ENCODE assay signal across 1 cellular context in genomic region chr1:54794401-54795099, GRCh38.
A peak's percentile ranks its signal among the peaks of the same experiment; 100 is the strongest.
TF ChIP-seq lines count a peak whose summit lies in the region.

No MANE protein-coding gene starts in this region.

TF ChIP-seq in HepG2, 621 proteins besides CTCF, POLR2A, EP300 and RAD21 (continues in another document):
- TF ChIP-seq TOE1 (CRISPR knock-in tag; IDR thresholded peaks at IDR 0.05) (no peak), ZXDC (CRISPR knock-in tag; IDR thresholded peaks at IDR 0.05) (no peak), ZNF10 (CRISPR knock-in tag; IDR thresholded peaks at IDR 0.05; ENCODE audit: borderline replicate concordance, low read depth) (no peak), MAFF (IDR thresholded peaks at IDR 0.05; ENCODE audit: low read depth, low read length) (peak; percentile 87), STAG1 (CRISPR knock-in tag; IDR thresholded peaks at IDR 0.05) (peak; percentile 24; the same call in 1 of the 2 replicates), HNRNPUL1 (IDR thresholded peaks at IDR 0.05; ENCODE audit: low read depth, low read length) (no peak), NFE2L2 (IDR thresholded peaks at IDR 0.05; ENCODE audit: low read length) (peak; percentile 47), MEF2D (CRISPR knock-in tag; IDR thresholded peaks at IDR 0.05) (no peak), EEA1 (CRISPR knock-in tag; IDR thresholded peaks at IDR 0.05; ENCODE audit: borderline replicate concordance) (no peak), SYNCRIP (IDR thresholded peaks at IDR 0.05; ENCODE audit: insufficient read depth, low read depth, low read length) (no peak), ZBTB44 (CRISPR knock-in tag; IDR thresholded peaks at IDR 0.05) (no peak), EHMT2 (IDR thresholded peaks at IDR 0.05; ENCODE audit: borderline replicate concordance, low read depth, low read length) (no peak), ZNF292 (CRISPR knock-in tag; IDR thresholded peaks at IDR 0.05; ENCODE audit: borderline replicate concordance, low read depth) (peak; percentile 63; the same call in 1 of the 2 replicates), TCF12 (IDR thresholded peaks at IDR 0.05) (no peak), TCF12 (CRISPR knock-in tag; IDR thresholded peaks at IDR 0.05) (no peak), TFAP4 (IDR thresholded peaks at IDR 0.05; ENCODE audit: borderline replicate concordance, low read depth) (peak; percentile 37; the same call in 1 of the 2 replicates), PAX8 (CRISPR knock-in tag; IDR thresholded peaks at IDR 0.05; ENCODE audit: borderline replicate concordance) (no peak), CREB1 (IDR thresholded peaks at IDR 0.05) (no peak), CREB1 (CRISPR knock-in tag; IDR thresholded peaks at IDR 0.05) (peak; percentile 45; the same call in 1 of the 2 replicates), CSRNP1 (CRISPR knock-in tag; IDR thresholded peaks at IDR 0.05) (peak; percentile 20; the same call in 1 of the 2 replicates), HMG20A (CRISPR knock-in tag; IDR thresholded peaks at IDR 0.05; ENCODE audit: borderline replicate concordance) (no peak), SALL1 (CRISPR knock-in tag; IDR thresholded peaks at IDR 0.05) (peak; percentile 61; the same call in 1 of the 2 replicates), ZNF121 (CRISPR knock-in tag; IDR thresholded peaks at IDR 0.05) (no peak), MEIS2 (CRISPR knock-in tag; IDR thresholded peaks at IDR 0.05) (no peak), KDM5A (IDR thresholded peaks at IDR 0.05; ENCODE audit: borderline replicate concordance, low read length) (no peak), ZNF24 (IDR thresholded peaks at IDR 0.05) (no peak), GATAD1 (CRISPR knock-in tag; IDR thresholded peaks at IDR 0.05) (no peak), THAP9 (CRISPR knock-in tag; IDR thresholded peaks at IDR 0.05; ENCODE audit: borderline replicate concordance) (peak; percentile 40; the same call in 1 of the 2 replicates), HNF4G (IDR thresholded peaks at IDR 0.05; ENCODE audit: borderline replicate concordance, low read depth, low read length) (no peak), HNF4G (CRISPR knock-in tag; IDR thresholded peaks at IDR 0.05; ENCODE audit: borderline replicate concordance, low read depth) (no peak), SRSF4 (IDR thresholded peaks at IDR 0.05; ENCODE audit: low read depth, low read length, poor library complexity, severe bottlenecking) (no peak), ZNF44 (CRISPR knock-in tag; IDR thresholded peaks at IDR 0.05) (no peak), MAZ (IDR thresholded peaks at IDR 0.05; ENCODE audit: borderline replicate concordance, low read depth, low read length) (peak; percentile 67; the same call in 1 of the 2 replicates), MAZ (CRISPR knock-in tag; IDR thresholded peaks at IDR 0.05; ENCODE audit: low read depth) (0 out of 2 replicates have a peak, but pooled peaks have one; percentile 34), ZNF260 (CRISPR knock-in tag; IDR thresholded peaks at IDR 0.05; ENCODE audit: borderline replicate concordance, low read depth) (no peak), REXO4 (CRISPR knock-in tag; IDR thresholded peaks at IDR 0.05; ENCODE audit: borderline replicate concordance) (no peak), ZSCAN31 (CRISPR knock-in tag; IDR thresholded peaks at IDR 0.05; ENCODE audit: low read depth) (no peak), ZNF432 (CRISPR knock-in tag; IDR thresholded peaks at IDR 0.05; ENCODE audit: borderline replicate concordance) (no peak), THAP11 (CRISPR knock-in tag; IDR thresholded peaks at IDR 0.05) (no peak), TFE3 (CRISPR knock-in tag; IDR thresholded peaks at IDR 0.05) (peak; percentile 84), SIN3B (IDR thresholded peaks at IDR 0.05; ENCODE audit: low read length) (no peak), FOXA1 (IDR thresholded peaks at IDR 0.05) (no peak), FOXA1 (CRISPR knock-in tag; IDR thresholded peaks at IDR 0.05) (peak; percentile 39; the same call in 1 of the 2 replicates), ZNF564 (CRISPR knock-in tag; IDR thresholded peaks at IDR 0.05) (no peak), REPIN1 (CRISPR knock-in tag; IDR thresholded peaks at IDR 0.05; ENCODE audit: borderline replicate concordance, low read depth) (no peak), ZNF724P (CRISPR knock-in tag; IDR thresholded peaks at IDR 0.05; ENCODE audit: borderline replicate concordance) (no peak), NR2F2 (IDR thresholded peaks at IDR 0.05; ENCODE audit: borderline replicate concordance, low read depth) (no peak), ZMYM3 (CRISPR knock-in tag; IDR thresholded peaks at IDR 0.05) (peak; percentile 63), ZNF468 (CRISPR knock-in tag; IDR thresholded peaks at IDR 0.05) (no peak), ZNF563 (CRISPR knock-in tag; IDR thresholded peaks at IDR 0.05) (no peak), ZNF543 (CRISPR knock-in tag; IDR thresholded peaks at IDR 0.05) (no peak), ATM (IDR thresholded peaks at IDR 0.05; ENCODE audit: borderline replicate concordance) (no peak), ZFX (CRISPR knock-in tag; IDR thresholded peaks at IDR 0.05; ENCODE audit: low read depth) (peak; percentile 35; the same call in 1 of the 2 replicates), PATZ1 (CRISPR knock-in tag; IDR thresholded peaks at IDR 0.05) (peak; percentile 68), ZNF20 (CRISPR knock-in tag; IDR thresholded peaks at IDR 0.05) (no peak), ZNF225 (CRISPR knock-in tag; IDR thresholded peaks at IDR 0.05) (no peak), MXI1 (IDR thresholded peaks at IDR 0.05; ENCODE audit: borderline replicate concordance, low read depth, low read length) (no peak), SPEN (CRISPR knock-in tag; IDR thresholded peaks at IDR 0.05; ENCODE audit: low read depth) (no peak), AKAP8 (CRISPR knock-in tag; IDR thresholded peaks at IDR 0.05) (no peak), ZNF710 (CRISPR knock-in tag; IDR thresholded peaks at IDR 0.05; ENCODE audit: borderline replicate concordance) (no peak)
